ENCODE assay signal across 8 cellular contexts in genomic region chr14:99729991-99730875, GRCh38. TPM values are rescaled to one million over a fixed set of nuclear protein-coding genes. Genes with fewer than 3 reads are reported as not detected.
DNase-seq lines count a peak whose midpoint lies in the region; ATAC-seq and TF ChIP-seq lines count a peak whose summit lies in the region.

No MANE protein-coding gene starts in this region.

- H3K4me3 ChIP-seq in A673 (ENCODE audit: low read depth, low read length, poor library complexity, severe bottlenecking): peak overlapping the region; percentile 59
- peak overlapping the region; percentile 39 for H3K4me3 ChIP-seq in astrocyte of the spinal cord (ENCODE audit: low read depth, low read length)
- H3K4me3 ChIP-seq in iPS-18a (ENCODE audit: low read length): peak overlapping the region; percentile 55
- H3K4me3 ChIP-seq in spleen: peak overlapping the region in 7 of 8 donors; percentile 17 to 69 (median 38)

- in situ Hi-C loops in astrocyte of the spinal cord (cut with HindIII; ENCODE audit: low sequenced_read_pairs): no loop called here

- H3K9me3 ChIP-seq in A673 (ENCODE audit: low read depth, low read length, poor library complexity, severe bottlenecking) (no peaks in the 10 kb centered on the region), iPS-18a (ENCODE audit: control insufficient read depth, low read depth, low read length) (no peaks in the 10 kb centered on the region), spleen (no peaks in the 10 kb centered on the region)

- H3K9ac ChIP-seq in iPS-18a (ENCODE audit: low read length): no peak overlapping the region

- TF ChIP-seq CTCF in A673 (conservative IDR thresholded peaks at IDR 0.05; ENCODE audit: low read depth, low read length) (peak; percentile 76), astrocyte of the spinal cord (IDR thresholded peaks at IDR 0.05; ENCODE audit: low read depth, low read length) (peak; percentile 82), spleen (IDR thresholded peaks at IDR 0.05 in 8 of 11, conservative IDR thresholded peaks at IDR 0.05 in 3 of 11) (peak; percentile 41 to 93 (median 81))

- no peak for TF ChIP-seq POLR2A in spleen (IDR thresholded peaks at IDR 0.05)

- H3K36me3 ChIP-seq in A673 (ENCODE audit: insufficient read depth, low read length, poor library complexity, severe bottlenecking) (no peaks in the 10 kb centered on the region), iPS-18a (ENCODE audit: control insufficient read depth, low read depth, low read length) (no peaks in the 10 kb centered on the region), spleen (no peaks in the 10 kb centered on the region)

- intact Hi-C loops in A673 (cut with micrococcal nuclease; ENCODE audit: unreplicated experiment): loop anchor here (1.0 kb wide), 1 partner anchor 155 kb away; no protein-coding TSS in a partner anchor
- intact Hi-C loops in spleen (cut with DNase I; ENCODE audit: low total_unique reads): loop anchor here (2.0 kb wide), 1 partner anchor 155 kb away; no protein-coding TSS in a partner anchor

- POLR2A ChIA-PET in A673 (lab: Charles Lee; ENCODE audit: low non-redundant PET): no interaction called here

- peak overlapping the region; percentile 64 for H3K27ac ChIP-seq in A673 (ENCODE audit: low read depth, low read length, poor library complexity, severe bottlenecking)
- H3K27ac ChIP-seq in iPS-18a (ENCODE audit: low read length): no peak overlapping the region
- no peak overlapping the region for H3K27ac ChIP-seq in spleen

- H3K27me3 ChIP-seq in A673 (replicated peaks; ENCODE audit: insufficient read depth, low read depth, low read length, poor library complexity) (no peaks in the 10 kb centered on the region), iPS-18a (ENCODE audit: control insufficient read depth, insufficient read depth, low read length) (no peaks in the 10 kb centered on the region), spleen (replicated peaks in 1 of 7) (peaks cover 0 to 96% (median 21%) of the 10 kb centered on the region in 7 donors)

- DNase-seq in A673 (ENCODE audit: low spot score): peak; percentile 64
- peak; percentile 96 for DNase-seq in HuH-7.5 (ENCODE audit: low spot score)
- peak; percentile 23 to 65 (median 46) for DNase-seq in T-helper 2 cell
- peak; percentile 25 for DNase-seq in astrocyte of the spinal cord (ENCODE audit: low read depth, low spot score)
- DNase-seq in spleen: peak; percentile 86
- DNase-seq in ureter (ENCODE audit: low spot score): no peak

- peak; percentile 73 for ATAC-seq in GM18867 (IDR thresholded peaks at IDR 0.05; ENCODE audit: unreplicated experiment)

- 5 to 15% (median 7%) methylated on average over 25 to 75 of the region's 75 CpGs for WGBS in spleen, 5 donors

- BruUV-seq in A673 (replicated peaks; lab: Mats Ljungman, UMichigan): no TSS peak

- H3K4me1 ChIP-seq in A673 (ENCODE audit: insufficient read depth, low read length, poor library complexity, severe bottlenecking): no peaks in the 10 kb centered on the region
- H3K4me1 ChIP-seq in iPS-18a (ENCODE audit: control insufficient read depth, low read depth, low read length): no peaks in the 10 kb centered on the region
- peaks cover 0 to 50% (median 14%) of the 10 kb centered on the region in 6 donors for H3K4me1 ChIP-seq in spleen

- CTCF ChIA-PET in A673 (lab: Charles Lee): interaction anchor here (0.6 to 1.9 kb wide), 4 partner anchors 41 to 1588 kb away, joined by 3 to 11 read pairs (median 3); no protein-coding TSS in a partner anchor

RNA-seq across cellular contexts. Expression of gene CYP46A1, which starts 46.1 kb away (rescaled TPM):
- total RNA-seq in A673 (2021) (0.37 TPM in 1 of 2 replicates, not detected in the other), spleen (under 1 TPM; 0.16 to 0.85 (median 0.40) TPM), ureter (2.2 TPM)
- under 1 TPM; 0.11 to 0.38 (median 0.13) TPM for polyA plus RNA-seq in spleen
